ENCODE assay signal across 8 cellular contexts in the genomic region with DNA sequence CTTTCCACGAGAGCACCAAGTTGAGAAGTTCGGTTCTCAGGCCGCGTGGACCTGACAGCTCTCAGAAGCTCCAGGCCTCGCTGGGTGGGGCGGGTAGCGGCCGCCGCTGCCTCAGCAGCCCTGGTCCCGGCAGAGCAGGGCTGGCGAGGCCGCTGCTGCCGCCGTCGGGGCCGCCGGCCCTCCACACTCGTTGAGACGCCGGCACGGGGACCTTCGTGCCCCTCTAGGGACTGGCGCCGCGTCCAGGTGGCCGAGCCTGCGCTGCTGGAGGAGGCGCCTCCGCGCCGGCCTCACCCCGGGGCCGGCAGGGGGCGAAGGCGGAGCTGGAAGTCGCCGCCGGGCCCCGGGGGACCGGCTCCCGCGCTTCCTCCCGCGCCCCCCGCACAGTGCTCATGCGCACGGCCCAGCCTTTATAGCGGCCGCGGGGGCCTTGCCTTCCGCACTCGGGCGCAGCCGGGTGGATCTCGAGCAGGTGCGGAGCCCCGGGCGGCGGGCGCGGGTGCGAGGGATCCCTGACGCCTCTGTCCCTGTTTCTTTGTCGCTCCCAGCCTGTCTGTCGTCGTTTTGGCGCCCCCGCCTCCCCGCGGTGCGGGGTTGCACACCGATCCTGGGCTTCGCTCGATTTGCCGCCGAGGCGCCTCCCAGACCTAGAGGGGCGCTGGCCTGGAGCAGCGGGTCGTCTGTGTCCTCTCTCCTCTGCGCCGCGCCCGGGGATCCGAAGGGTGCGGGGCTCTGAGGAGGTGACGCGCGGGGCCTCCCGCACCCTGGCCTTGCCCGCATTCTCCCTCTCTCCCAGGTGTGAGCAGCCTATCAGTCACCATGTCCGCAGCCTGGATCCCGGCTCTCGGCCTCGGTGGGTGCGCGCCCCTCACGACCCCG. TPM values are rescaled to one million over a fixed set of nuclear protein-coding genes. Genes with fewer than 3 reads are reported as not detected.
DNase-seq lines count a peak whose midpoint lies in the region; ATAC-seq and TF ChIP-seq lines count a peak whose summit lies in the region.

COCH (plus strand) TSS at position 440 of the 879 bp plus-strand sequence; CDS start at position 820, 380 bp downstream.

- H3K4me2 ChIP-seq in fibroblast of lung (ENCODE audit: extremely low read depth, insufficient read depth, low read length) (peak within 1 kb of the TSS; percentile 72), neuronal stem cell (ENCODE audit: insufficient read depth, low read length, poor library complexity, severe bottlenecking) (peak within 1 kb of the TSS; percentile 89)

- no peak within 1 kb of the TSS for H2BK5ac ChIP-seq in neuronal stem cell (ENCODE audit: low read length)

- H3K9ac ChIP-seq in fibroblast of lung (ENCODE audit: insufficient read depth, low read length): no peak within 1 kb of the TSS
- peak within 1 kb of the TSS; percentile 89 for H3K9ac ChIP-seq in neuronal stem cell (ENCODE audit: low read depth, low read length, poor library complexity)

- H2AFZ ChIP-seq in fibroblast of lung (ENCODE audit: low read length) (peak within 1 kb of the TSS; percentile 10), neuronal stem cell (ENCODE audit: low read length) (peak within 1 kb of the TSS; percentile 100)

- no peaks in the 10 kb centered on the region for H4K20me1 ChIP-seq in fibroblast of lung (ENCODE audit: control insufficient read depth, extremely low read depth, insufficient read depth, low read length)

- no peak for TF ChIP-seq CTCF in fibroblast of lung (conservative IDR thresholded peaks at IDR 0.05 in 1 of 2, IDR thresholded peaks at IDR 0.05 in 1 of 2; ENCODE audit: low read depth in 1 of 2, low read length in 2 of 2)

- H3K4me3 ChIP-seq in fibroblast of lung (replicated peaks in 1 of 4; ENCODE audit: control extremely low read depth in 1 of 4, insufficient read depth in 1 of 4, low read depth in 3 of 4, low read length in 4 of 4) (peak within 1 kb of the TSS; percentile 29 to 52 (median 34)), neuronal stem cell (ENCODE audit: low read length in 2 of 2) (peak within 1 kb of the TSS; percentile 55 to 90)

- peak within 1 kb of the TSS; percentile 97 for H3K23ac ChIP-seq in neuronal stem cell (ENCODE audit: low read depth, low read length, poor library complexity)

- H3K9me3 ChIP-seq in fibroblast of lung (ENCODE audit: control insufficient read depth, insufficient read depth, low read depth, low read length) (no peaks in the 10 kb centered on the region), neuronal stem cell (replicated peaks in 1 of 2; ENCODE audit: control insufficient read depth in 2 of 2, insufficient read depth in 1 of 2, low read depth in 1 of 2, low read length in 2 of 2) (no peaks in the 10 kb centered on the region)

- H3K4me1 ChIP-seq in fibroblast of lung (ENCODE audit: control insufficient read depth, extremely low read depth, insufficient read depth, low read length) (no peaks in the 10 kb centered on the region), neuronal stem cell (ENCODE audit: control insufficient read depth in 2 of 2, insufficient read depth in 1 of 2, low read depth in 1 of 2, low read length in 2 of 2) (peaks cover 3 to 9% of the 10 kb centered on the region in 2 donors)

- H3K27me3 ChIP-seq in fibroblast of lung (ENCODE audit: control insufficient read depth, insufficient read depth, low read length) (peaks cover 31% of the 10 kb centered on the region), neuronal stem cell (ENCODE audit: control insufficient read depth in 3 of 3, insufficient read depth in 3 of 3, low read depth in 1 of 3, low read length in 3 of 3) (peaks cover 9 to 66% (median 29%) of the 10 kb centered on the region in 3 experiments)

- H2AK5ac ChIP-seq in neuronal stem cell (ENCODE audit: low read depth, low read length): peak within 1 kb of the TSS; percentile 42

- peak within 1 kb of the TSS; percentile 98 for H3K18ac ChIP-seq in neuronal stem cell (ENCODE audit: low read length)

- H3K36me3 ChIP-seq in fibroblast of lung (ENCODE audit: control insufficient read depth, insufficient read depth, low read length): no peaks in the 10 kb centered on the region
- no peaks in the 10 kb centered on the region for H3K36me3 ChIP-seq in neuronal stem cell (replicated peaks in 1 of 2; ENCODE audit: control insufficient read depth in 2 of 2, insufficient read depth in 2 of 2, low read length in 2 of 2)

- H2BK12ac ChIP-seq in neuronal stem cell (ENCODE audit: low read length): peak within 1 kb of the TSS; percentile 54

- no peaks in the 10 kb centered on the region for H3K79me1 ChIP-seq in neuronal stem cell (ENCODE audit: low read depth, low read length)

- DNase-seq in AG08396 (ENCODE audit: low spot score) (peak; percentile 47), NCI-H2081 treated with DMSO at 0.1 percent for 48 hours (lab: John Stamatoyannopoulos, UW) (peak; percentile 44), fibroblast of lung (ENCODE audit: low read depth in 2 of 2) (peak in 1 of 2 donors; percentile 18), neuronal stem cell (ENCODE audit: low spot score) (peak; percentile 56), dedifferentiated amniotic fluid mesenchymal stem cell (ENCODE audit: extremely low spot score) (no peak)
- peak; percentile 32 to 41 for DNase-seq in activated CD4-positive, alpha-beta T cell treated with anti-CD3 and anti-CD28 coated beads, Interleukin-2, amount 50 U/mL, for 48 hours

- H4K8ac ChIP-seq in neuronal stem cell (ENCODE audit: low read depth, low read length): peak within 1 kb of the TSS; percentile 97

- no CpG with 5 or more reads among the region's 99 CpGs for WGBS in neuronal stem cell (ENCODE audit: extremely low coverage in 2 of 2, insufficient read length in 2 of 2, insufficient replicate concordance in 1 of 2), 2 donors

- H2BK15ac ChIP-seq in neuronal stem cell (ENCODE audit: low read length): peak within 1 kb of the TSS; percentile 82

- H4K91ac ChIP-seq in neuronal stem cell (ENCODE audit: low read depth, low read length, poor library complexity): peak within 1 kb of the TSS; percentile 8

- peak; percentile 78 for ATAC-seq in GM18511 (IDR thresholded peaks at IDR 0.05; ENCODE audit: unreplicated experiment)
- peak; percentile 73 for ATAC-seq in HG02870 (IDR thresholded peaks at IDR 0.05; ENCODE audit: unreplicated experiment)

- no peak within 1 kb of the TSS for H3K4ac ChIP-seq in neuronal stem cell (ENCODE audit: low read length)

- no peaks in the 10 kb centered on the region for H3K79me2 ChIP-seq in fibroblast of lung (ENCODE audit: control insufficient read depth, insufficient read depth, low read length)

- no peak within 1 kb of the TSS for H2BK120ac ChIP-seq in neuronal stem cell (ENCODE audit: low read depth, low read length)

- H3K27ac ChIP-seq in fibroblast of lung (ENCODE audit: insufficient read depth, low read length) (no peak within 1 kb of the TSS), neuronal stem cell (replicated peaks; ENCODE audit: low read length) (no peak within 1 kb of the TSS)

- H3K14ac ChIP-seq in neuronal stem cell (ENCODE audit: low read length): peak within 1 kb of the TSS; percentile 75

RNA-seq across cellular contexts. Expression of gene COCH, which starts in this region (rescaled TPM):
- 0.33 and 0.51 TPM in 2 replicates for total RNA-seq in fibroblast of lung
- polyA plus RNA-seq in fibroblast of lung: 0.27 and 0.72 TPM in 2 replicates
- 0.23 and 0.76 TPM in 2 replicates for polyA plus RNA-seq in fibroblast of lung (2012)
- not detected in 2 replicates for polyA minus RNA-seq in fibroblast of lung (ENCODE audit: low replicate concordance)
- polyA plus RNA-seq in neuronal stem cell (2013, experiment 1 of 2): 18.5 TPM
- 17.7 TPM for polyA plus RNA-seq in neuronal stem cell (2013, experiment 2 of 2)
